Comparison of ENCODE assay signal across 1 cellular context in the genomic region with DNA sequence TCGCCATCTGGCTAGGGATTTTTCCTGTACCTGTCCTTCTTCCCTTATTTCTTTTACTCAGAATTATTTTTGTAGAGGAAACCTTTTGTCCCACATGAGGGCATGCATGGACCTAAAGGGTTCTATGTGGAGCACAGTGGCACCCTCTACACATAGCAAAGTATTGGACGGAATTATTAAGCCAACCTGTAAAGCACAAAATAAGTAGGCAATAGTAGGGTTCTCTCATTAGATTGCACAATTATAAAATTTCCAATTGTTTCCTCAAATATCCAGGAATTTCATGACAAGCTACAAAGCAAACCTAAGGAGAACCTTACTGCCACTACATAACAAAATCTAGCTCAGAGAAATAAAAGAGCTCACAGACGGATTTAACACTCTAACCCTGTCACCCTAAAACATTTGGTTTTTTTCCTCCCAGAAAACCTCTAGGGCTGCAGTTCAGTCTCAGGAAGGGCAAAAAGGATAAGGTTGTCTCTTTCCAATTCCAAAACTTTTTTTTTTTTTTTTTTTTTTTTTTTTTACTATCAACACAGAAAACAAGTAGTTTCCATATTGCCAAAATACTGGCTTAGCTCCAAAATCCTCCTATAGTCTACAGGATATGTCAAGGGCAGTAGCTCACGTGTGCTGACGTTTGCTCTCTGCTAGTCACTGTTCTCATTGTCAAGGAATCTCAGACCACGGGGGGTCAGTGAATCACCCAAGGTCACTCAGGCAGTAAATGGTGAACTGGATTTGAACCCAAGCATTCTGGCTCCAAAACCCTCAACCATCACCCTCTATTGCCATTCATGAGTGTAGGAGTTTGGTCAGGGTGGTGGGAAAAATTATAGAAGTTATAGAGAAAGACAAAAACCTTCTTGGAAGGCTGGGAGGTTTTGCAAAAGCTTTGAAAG.
TF ChIP-seq lines count a peak whose summit lies in the region.

No MANE protein-coding gene starts in this region.

TF ChIP-seq in K562, 482 proteins besides CTCF, POLR2A, EP300 and RAD21:
- TF ChIP-seq ZBTB12 (CRISPR knock-in tag; IDR thresholded peaks at IDR 0.05) (no peak), NR2F6 (CRISPR knock-in tag; IDR thresholded peaks at IDR 0.05) (no peak), BHLHE40 (IDR thresholded peaks at IDR 0.05; ENCODE audit: low read length) (peak; percentile 84), HDAC6 (IDR thresholded peaks at IDR 0.05; ENCODE audit: low read depth, low read length) (no peak), GTF2E2 (tag; IDR thresholded peaks at IDR 0.05) (no peak), WHSC1 (IDR thresholded peaks at IDR 0.05; ENCODE audit: low read length) (no peak), NFIC (IDR thresholded peaks at IDR 0.05) (peak; percentile 46; the same call in 1 of the 2 replicates), FOSL1 (tag; conservative IDR thresholded peaks at IDR 0.05) (0 out of 2 replicates have a peak, but pooled peaks have one; percentile 16), RCOR1 (IDR thresholded peaks at IDR 0.05; ENCODE audit: borderline replicate concordance in 1 of 2, low read depth in 2 of 2, low read length in 2 of 2) (peak in 1 of 2 experiments; percentile 26; a peak in 1 of 4 replicates), SNRNP70 (optimal IDR thresholded peaks at IDR 0.05; ENCODE audit: low read depth, low read length) (no peak), CEBPG (CRISPR knock-in tag; IDR thresholded peaks at IDR 0.05) (no peak), CEBPG (tag; conservative IDR thresholded peaks at IDR 0.05 in 1 of 2, IDR thresholded peaks at IDR 0.05 in 1 of 2) (peak in 1 of 2 experiments; percentile 23; a peak in 2 of 4 replicates), KDM2B (CRISPR knock-in tag; IDR thresholded peaks at IDR 0.05) (no peak), RBM25 (IDR thresholded peaks at IDR 0.05; ENCODE audit: low read depth, low read length, severe bottlenecking) (no peak), BDP1 (IDR thresholded peaks at IDR 0.05; ENCODE audit: insufficient read depth, insufficient read length) (no peak), ELF2 (CRISPR knock-in tag; IDR thresholded peaks at IDR 0.05) (no peak), RREB1 (CRISPR knock-in tag; IDR thresholded peaks at IDR 0.05) (no peak), RBM39 (optimal IDR thresholded peaks at IDR 0.05; ENCODE audit: low read depth, low read length) (no peak), NR2C2 (CRISPR knock-in tag; IDR thresholded peaks at IDR 0.05) (no peak), NR2C2 (tag; IDR thresholded peaks at IDR 0.05) (peak; percentile 29; the same call in 1 of the 2 replicates), SMARCC2 (IDR thresholded peaks at IDR 0.05; ENCODE audit: low read depth) (no peak), JUN (IDR thresholded peaks at IDR 0.05; ENCODE audit: borderline replicate concordance, low read depth, low read length) (peak; percentile 44; the same call in 1 of the 2 replicates), JUN (CRISPR knock-in tag; IDR thresholded peaks at IDR 0.05; ENCODE audit: borderline replicate concordance) (no peak), ZNF668 (CRISPR knock-in tag; IDR thresholded peaks at IDR 0.05) (no peak), JUND (IDR thresholded peaks at IDR 0.05; ENCODE audit: borderline replicate concordance, low read depth, low read length) (peak; percentile 20; the same call in 1 of the 2 replicates), JUND (tag; IDR thresholded peaks at IDR 0.05; ENCODE audit: borderline replicate concordance, low read depth, low read length) (no peak), CBFA2T3 (IDR thresholded peaks at IDR 0.05) (no peak), NR2C1 (IDR thresholded peaks at IDR 0.05) (no peak), NR2C1 (tag; IDR thresholded peaks at IDR 0.05) (0 out of 2 replicates have a peak, but pooled peaks have one; percentile 25), EHMT2 (IDR thresholded peaks at IDR 0.05) (no peak), PRDM10 (IDR thresholded peaks at IDR 0.05; ENCODE audit: partially characterized antibody) (no peak), SAFB (IDR thresholded peaks at IDR 0.05; ENCODE audit: borderline replicate concordance, low read depth, low read length) (no peak), ZFP91 (CRISPR knock-in tag; IDR thresholded peaks at IDR 0.05) (no peak)
- TF ChIP-seq, protein P1, sequence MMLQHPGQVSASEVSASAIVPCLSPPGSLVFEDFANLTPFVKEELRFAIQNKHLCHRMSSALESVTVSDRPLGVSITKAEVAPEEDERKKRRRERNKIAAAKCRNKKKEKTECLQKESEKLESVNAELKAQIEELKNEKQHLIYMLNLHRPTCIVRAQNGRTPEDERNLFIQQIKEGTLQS (IDR thresholded peaks at IDR 0.05) = peak; percentile 15; the same call in 1 of the 2 replicates
- TF ChIP-seq, protein P1 (CRISPR knock-in tag; conservative IDR thresholded peaks at IDR 0.05) = no peak
- TF ChIP-seq, protein P2, sequence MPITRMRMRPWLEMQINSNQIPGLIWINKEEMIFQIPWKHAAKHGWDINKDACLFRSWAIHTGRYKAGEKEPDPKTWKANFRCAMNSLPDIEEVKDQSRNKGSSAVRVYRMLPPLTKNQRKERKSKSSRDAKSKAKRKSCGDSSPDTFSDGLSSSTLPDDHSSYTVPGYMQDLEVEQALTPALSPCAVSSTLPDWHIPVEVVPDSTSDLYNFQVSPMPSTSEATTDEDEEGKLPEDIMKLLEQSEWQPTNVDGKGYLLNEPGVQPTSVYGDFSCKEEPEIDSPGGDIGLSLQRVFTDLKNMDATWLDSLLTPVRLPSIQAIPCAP (CRISPR knock-in tag; IDR thresholded peaks at IDR 0.05; ENCODE audit: borderline replicate concordance) = no peak
TF ChIP-seq in K562: peak in this region for 10.
